In the genomic region with DNA sequence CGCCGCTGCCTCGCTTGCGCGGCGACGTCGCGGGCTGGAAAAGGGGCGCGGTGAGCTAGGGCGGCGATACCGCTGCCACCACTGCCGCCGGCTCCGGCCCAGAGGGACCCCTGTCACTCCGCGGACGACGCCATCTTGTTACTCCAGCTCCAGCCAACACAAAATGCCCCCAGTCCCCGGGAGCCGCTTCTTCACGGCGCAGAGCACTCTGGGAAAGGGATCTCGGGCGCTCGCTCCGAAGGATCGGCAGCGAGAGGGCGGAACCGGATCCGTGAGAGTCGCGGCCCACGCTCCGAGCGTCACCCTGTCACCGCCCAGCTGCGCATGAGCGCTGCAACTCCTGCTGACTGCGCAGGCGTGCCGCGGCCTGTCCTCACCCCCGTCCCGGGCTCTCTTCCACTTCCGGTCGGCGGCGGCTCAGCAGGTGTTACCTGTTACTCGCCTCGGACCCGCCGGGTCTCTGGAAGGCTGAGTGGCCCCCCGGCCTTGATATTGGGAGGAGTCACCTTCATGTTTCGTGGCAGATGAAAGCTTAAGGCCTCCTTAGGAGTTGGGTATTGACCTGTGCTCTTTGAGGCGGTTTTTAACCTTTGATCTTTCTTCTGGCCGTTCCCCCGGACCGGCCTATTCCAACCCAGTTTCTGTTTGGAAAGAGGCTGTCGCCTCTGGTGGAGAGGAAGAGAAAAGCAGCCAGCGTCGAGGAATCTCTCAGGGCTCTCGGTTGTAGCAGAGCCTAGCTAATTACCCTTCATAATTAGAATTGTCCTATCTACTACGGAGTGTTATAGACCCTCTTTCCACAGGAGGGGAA, we compare ENCODE assay signal across 8 cellular contexts. TPM values are rescaled to one million over a fixed set of nuclear protein-coding genes. Genes with fewer than 3 reads are reported as not detected.
DNase-seq lines count a peak whose midpoint lies in the region; ATAC-seq and TF ChIP-seq lines count a peak whose summit lies in the region.

A gene (minus strand): TSS at position 213 of the 811 bp plus-strand sequence. CDS start 475 bp downstream, outside the sequence.

- H3K79me2 ChIP-seq in hepatocyte = peaks cover 54% of the 10 kb centered on the region

- no peaks in the 10 kb centered on the region for H3K9me2 ChIP-seq in hepatocyte (replicated peaks; ENCODE audit: insufficient read depth)

- TF ChIP-seq CTCF in 22Rv1 (IDR thresholded peaks at IDR 0.05) = peak; percentile 87
- peak; percentile 68 for TF ChIP-seq CTCF in hepatocyte (IDR thresholded peaks at IDR 0.05; ENCODE audit: poor library complexity)

- no peaks in the 10 kb centered on the region for H3K27me3 ChIP-seq in hepatocyte

- H3K27ac ChIP-seq in 22Rv1 (peak within 1 kb of the TSS; percentile 95), hepatocyte (peak within 1 kb of the TSS; percentile 98)

- ATAC-seq in GM18511 (IDR thresholded peaks at IDR 0.05; ENCODE audit: unreplicated experiment) = peak; percentile 92
- peak; percentile 91 for ATAC-seq in HG03039 (IDR thresholded peaks at IDR 0.05; ENCODE audit: unreplicated experiment)

- no peaks in the 10 kb centered on the region for H3K9me3 ChIP-seq in hepatocyte (ENCODE audit: low read depth)

- DNase-seq in NCI-H2081 (lab: John Stamatoyannopoulos, UW) (peak; percentile 95 to 96), T1000 (lab: John Stamatoyannopoulos, UW) (peak; percentile 96), astrocyte of the hippocampus (ENCODE audit: low read depth, low spot score) (peak; percentile 100), hepatocyte (ENCODE audit: low spot score) (peak; percentile 100), retina (peak; percentile 100)

- peak within 1 kb of the TSS; percentile 88 for H3K4me3 ChIP-seq in hepatocyte

- peaks cover 14% of the 10 kb centered on the region for H3K4me1 ChIP-seq in hepatocyte (ENCODE audit: insufficient read depth)

- peaks cover 26% of the 10 kb centered on the region for H4K20me1 ChIP-seq in hepatocyte (ENCODE audit: insufficient read depth, poor library complexity, severe bottlenecking)

- H3K4me2 ChIP-seq in hepatocyte = peak within 1 kb of the TSS; percentile 91

- no peaks in the 10 kb centered on the region for H3K36me3 ChIP-seq in hepatocyte (replicated peaks; ENCODE audit: insufficient read depth, low read depth)

- under 1% methylated on average over 64 of the region's 67 CpGs for WGBS in hepatocyte (ENCODE audit: low lambda C conversion rate, missing lambda C conversion rate)

- peak within 1 kb of the TSS; percentile 39 for H2AFZ ChIP-seq in hepatocyte

RNA-seq across cellular contexts. Expression of the gene that starts here (rescaled TPM):
- total RNA-seq in hepatocyte = 220 and 231 TPM in 2 replicates
- 102 and 106 TPM in 2 replicates for polyA plus RNA-seq in hepatocyte

Comparison
In these comparisons a context has a peak if more than half of its experiments do, and no peak if none do; other contexts are left out.
1. Peak in every context shown above with its lines: DNase-seq, ATAC-seq, H3K4me3 ChIP-seq and H3K27ac ChIP-seq.